ENCODE assay signal across 8 cellular contexts in genomic region chr14:61269321-61270083, GRCh38. TPM values are rescaled to one million over a fixed set of nuclear protein-coding genes. Genes with fewer than 3 reads are reported as not detected.
A peak's percentile ranks its signal among the peaks of the same experiment; 100 is the strongest.
DNase-seq lines count a peak whose midpoint lies in the region; ATAC-seq and TF ChIP-seq lines count a peak whose summit lies in the region.

No MANE protein-coding gene starts in this region.

- H3K36me3 Mint-ChIP-seq in activated naive CD4-positive, alpha-beta T cell treated with anti-CD3 and anti-CD28 coated beads, Interleukin-2, amount 50 U/mL, for 24 hours = no peaks in the 10 kb centered on the region
- H3K36me3 Mint-ChIP-seq in type B pancreatic cell = no peaks in the 10 kb centered on the region

- TF ChIP-seq CTCF in GM10266 (IDR thresholded peaks at IDR 0.05; ENCODE audit: control insufficient read depth, insufficient read depth, low read depth, missing control alignments) = peak; percentile 81
- peak; percentile 85 for TF ChIP-seq CTCF in type B pancreatic cell (conservative IDR thresholded peaks at IDR 0.05)

- H3K27ac Mint-ChIP-seq in activated naive CD4-positive, alpha-beta T cell treated with anti-CD3 and anti-CD28 coated beads, Interleukin-2, amount 50 U/mL, for 24 hours = no peak overlapping the region
- H3K27ac Mint-ChIP-seq in type B pancreatic cell = peak overlapping the region; percentile 21

- no peaks in the 10 kb centered on the region for H3K4me1 Mint-ChIP-seq in activated naive CD4-positive, alpha-beta T cell treated with anti-CD3 and anti-CD28 coated beads, Interleukin-2, amount 50 U/mL, for 24 hours
- H3K4me1 Mint-ChIP-seq in type B pancreatic cell (ENCODE audit: unreplicated experiment) = peaks cover 31% of the 10 kb centered on the region

- H3K27me3 Mint-ChIP-seq in activated naive CD4-positive, alpha-beta T cell treated with anti-CD3 and anti-CD28 coated beads, Interleukin-2, amount 50 U/mL, for 24 hours = peaks cover 5% of the 10 kb centered on the region
- peaks cover 21% of the 10 kb centered on the region for H3K27me3 Mint-ChIP-seq in type B pancreatic cell

- no peaks in the 10 kb centered on the region for H3K9me3 Mint-ChIP-seq in activated naive CD4-positive, alpha-beta T cell treated with anti-CD3 and anti-CD28 coated beads, Interleukin-2, amount 50 U/mL, for 24 hours
- H3K9me3 Mint-ChIP-seq in type B pancreatic cell = no peaks in the 10 kb centered on the region

- intact Hi-C loops in head of caudate nucleus (cut with DNase I) (no loop called here), posterior cingulate gyrus (cut with DNase I) (no loop called here)

- H3K4me3 Mint-ChIP-seq in activated naive CD4-positive, alpha-beta T cell treated with anti-CD3 and anti-CD28 coated beads, Interleukin-2, amount 50 U/mL, for 24 hours = peak overlapping the region; percentile 77
- H3K4me3 Mint-ChIP-seq in type B pancreatic cell = peak overlapping the region; percentile 84

- ATAC-seq in HG02571 (IDR thresholded peaks at IDR 0.05; ENCODE audit: unreplicated experiment) = peak; percentile 88
- ATAC-seq in SK-N-SH treated with all-trans-retinoic acid at 6 μM for 48 hours = peak; percentile 77

- DNase-seq in GM10266 (ENCODE audit: extremely low spot score) (peak; percentile 72), NCI-H1048 (lab: John Stamatoyannopoulos, UW) (peak; percentile 56), head of caudate nucleus (peak; percentile 19 to 87 (median 67)), posterior cingulate gyrus (peak in 8 of 10 donors; percentile 29 to 82 (median 53)), type B pancreatic cell (ENCODE audit: extremely low spot score, unreplicated experiment) (no peak)

TF ChIP-seq in SK-N-SH treated with all-trans-retinoic acid at 6 μM for 48 hours, 23 proteins besides CTCF, POLR2A, EP300 and RAD21:
- TF ChIP-seq ESRRG (CRISPR knock-in tag; IDR thresholded peaks at IDR 0.05) = no peak
- TF ChIP-seq ZC3H10 (CRISPR knock-in tag; IDR thresholded peaks at IDR 0.05) = no peak
- no peak for TF ChIP-seq ARNTL (CRISPR knock-in tag; IDR thresholded peaks at IDR 0.05; ENCODE audit: borderline replicate concordance, low read depth)
- TF ChIP-seq RARB (CRISPR knock-in tag; IDR thresholded peaks at IDR 0.05) = no peak
- TF ChIP-seq GLIS3 (CRISPR knock-in tag; IDR thresholded peaks at IDR 0.05) = no peak
- no peak for TF ChIP-seq OSR1 (CRISPR knock-in tag; IDR thresholded peaks at IDR 0.05)
- TF ChIP-seq TOX (CRISPR knock-in tag; IDR thresholded peaks at IDR 0.05; ENCODE audit: borderline replicate concordance) = no peak
- TF ChIP-seq CSRNP3 (CRISPR knock-in tag; IDR thresholded peaks at IDR 0.05) = no peak
- no peak for TF ChIP-seq BACH2 (CRISPR knock-in tag; IDR thresholded peaks at IDR 0.05; ENCODE audit: borderline replicate concordance)
- no peak for TF ChIP-seq CSDC2 (CRISPR knock-in tag; IDR thresholded peaks at IDR 0.05)
- TF ChIP-seq ZFP30 (CRISPR knock-in tag; IDR thresholded peaks at IDR 0.05) = no peak
- TF ChIP-seq PATZ1 (CRISPR knock-in tag; IDR thresholded peaks at IDR 0.05; ENCODE audit: borderline replicate concordance) = no peak
- no peak for TF ChIP-seq ZNF565 (CRISPR knock-in tag; conservative IDR thresholded peaks at IDR 0.05; ENCODE audit: low read depth)
- TF ChIP-seq CREB5 (CRISPR knock-in tag; IDR thresholded peaks at IDR 0.05; ENCODE audit: low read depth) = no peak
- TF ChIP-seq POU6F1 (CRISPR knock-in tag; IDR thresholded peaks at IDR 0.05; ENCODE audit: borderline replicate concordance, low read depth) = no peak
- no peak for TF ChIP-seq TCF4 (CRISPR knock-in tag; IDR thresholded peaks at IDR 0.05; ENCODE audit: borderline replicate concordance)
- TF ChIP-seq TSHZ2 (CRISPR knock-in tag; IDR thresholded peaks at IDR 0.05) = no peak
TF ChIP-seq in SK-N-SH treated with all-trans-retinoic acid at 6 μM for 48 hours: peak in this region for 0.

RNA-seq across cellular contexts. Expression of gene TMEM30B, which starts 11.6 kb away (rescaled TPM):
- 12.2 and 25.3 TPM in 2 replicates for total RNA-seq in type B pancreatic cell (ENCODE audit: low replicate concordance)

RNA-seq across cellular contexts. Expression of gene PRKCH, which starts 51.9 kb away (rescaled TPM):
- 19.1 and 59.0 TPM in 2 replicates for total RNA-seq in type B pancreatic cell (ENCODE audit: low replicate concordance)
